1 cellular context compared by ENCODE assay signal in the genomic region with DNA sequence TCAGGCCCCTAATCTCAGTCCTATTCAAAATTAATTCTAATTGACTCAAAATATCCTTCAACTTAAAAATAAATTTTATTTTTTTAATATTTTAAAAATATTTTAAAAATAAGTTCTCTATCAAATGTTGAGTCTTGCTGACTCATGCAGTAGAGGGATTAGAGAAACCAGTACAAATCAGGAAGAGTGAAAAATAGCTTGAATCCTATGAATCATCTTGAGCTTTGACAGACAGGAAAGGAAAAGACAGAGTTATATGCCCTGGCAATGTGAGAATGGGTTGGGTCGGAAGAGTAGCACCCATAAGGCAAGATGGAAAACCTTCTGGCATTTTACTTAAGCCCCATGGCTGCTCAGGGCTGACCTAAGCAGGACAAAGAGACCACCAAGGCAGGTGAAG.
TF ChIP-seq lines count a peak whose summit lies in the region.

No MANE protein-coding gene starts in this region.

TF ChIP-seq in K562, 482 proteins besides CTCF, POLR2A, EP300 and RAD21:
- peak; percentile 88 for TF ChIP-seq MEIS2 (IDR thresholded peaks at IDR 0.05; ENCODE audit: partially characterized antibody)
- TF ChIP-seq PRMT5 (CRISPR knock-in tag; IDR thresholded peaks at IDR 0.05), result no peak
- TF ChIP-seq, protein P1, sequence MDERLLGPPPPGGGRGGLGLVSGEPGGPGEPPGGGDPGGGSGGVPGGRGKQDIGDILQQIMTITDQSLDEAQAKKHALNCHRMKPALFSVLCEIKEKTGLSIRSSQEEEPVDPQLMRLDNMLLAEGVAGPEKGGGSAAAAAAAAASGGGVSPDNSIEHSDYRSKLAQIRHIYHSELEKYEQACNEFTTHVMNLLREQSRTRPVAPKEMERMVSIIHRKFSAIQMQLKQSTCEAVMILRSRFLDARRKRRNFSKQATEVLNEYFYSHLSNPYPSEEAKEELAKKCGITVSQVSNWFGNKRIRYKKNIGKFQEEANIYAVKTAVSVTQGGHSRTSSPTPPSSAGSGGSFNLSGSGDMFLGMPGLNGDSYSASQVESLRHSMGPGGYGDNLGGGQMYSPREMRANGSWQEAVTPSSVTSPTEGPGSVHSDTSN (CRISPR knock-in tag; IDR thresholded peaks at IDR 0.05; ENCODE audit: low read depth), result no peak
- TF ChIP-seq, protein P1 (tag; conservative IDR thresholded peaks at IDR 0.05; ENCODE audit: low read depth), result peak; percentile 55
- TF ChIP-seq FOSL1 (tag; conservative IDR thresholded peaks at IDR 0.05), result peak; percentile 55
- no peak for TF ChIP-seq ZBTB17 (CRISPR knock-in tag; IDR thresholded peaks at IDR 0.05)
- TF ChIP-seq, protein P2, sequence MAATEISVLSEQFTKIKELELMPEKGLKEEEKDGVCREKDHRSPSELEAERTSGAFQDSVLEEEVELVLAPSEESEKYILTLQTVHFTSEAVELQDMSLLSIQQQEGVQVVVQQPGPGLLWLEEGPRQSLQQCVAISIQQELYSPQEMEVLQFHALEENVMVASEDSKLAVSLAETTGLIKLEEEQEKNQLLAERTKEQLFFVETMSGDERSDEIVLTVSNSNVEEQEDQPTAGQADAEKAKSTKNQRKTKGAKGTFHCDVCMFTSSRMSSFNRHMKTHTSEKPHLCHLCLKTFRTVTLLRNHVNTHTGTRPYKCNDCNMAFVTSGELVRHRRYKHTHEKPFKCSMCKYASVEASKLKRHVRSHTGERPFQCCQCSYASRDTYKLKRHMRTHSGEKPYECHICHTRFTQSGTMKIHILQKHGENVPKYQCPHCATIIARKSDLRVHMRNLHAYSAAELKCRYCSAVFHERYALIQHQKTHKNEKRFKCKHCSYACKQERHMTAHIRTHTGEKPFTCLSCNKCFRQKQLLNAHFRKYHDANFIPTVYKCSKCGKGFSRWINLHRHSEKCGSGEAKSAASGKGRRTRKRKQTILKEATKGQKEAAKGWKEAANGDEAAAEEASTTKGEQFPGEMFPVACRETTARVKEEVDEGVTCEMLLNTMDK (IDR thresholded peaks at IDR 0.05; ENCODE audit: borderline replicate concordance, insufficient read depth, low read depth, low read length, poor library complexity, severe bottlenecking), result no peak
- TF ChIP-seq MAFG (tag; conservative IDR thresholded peaks at IDR 0.05), result peak; percentile 40; the same call in 1 of the 2 replicates
- TF ChIP-seq NFE2 (IDR thresholded peaks at IDR 0.05; ENCODE audit: low read depth), result peak; percentile 65
- TF ChIP-seq SREBF1 (IDR thresholded peaks at IDR 0.05; ENCODE audit: borderline replicate concordance, low read depth, low read length), result no peak
- TF ChIP-seq, protein P3, sequence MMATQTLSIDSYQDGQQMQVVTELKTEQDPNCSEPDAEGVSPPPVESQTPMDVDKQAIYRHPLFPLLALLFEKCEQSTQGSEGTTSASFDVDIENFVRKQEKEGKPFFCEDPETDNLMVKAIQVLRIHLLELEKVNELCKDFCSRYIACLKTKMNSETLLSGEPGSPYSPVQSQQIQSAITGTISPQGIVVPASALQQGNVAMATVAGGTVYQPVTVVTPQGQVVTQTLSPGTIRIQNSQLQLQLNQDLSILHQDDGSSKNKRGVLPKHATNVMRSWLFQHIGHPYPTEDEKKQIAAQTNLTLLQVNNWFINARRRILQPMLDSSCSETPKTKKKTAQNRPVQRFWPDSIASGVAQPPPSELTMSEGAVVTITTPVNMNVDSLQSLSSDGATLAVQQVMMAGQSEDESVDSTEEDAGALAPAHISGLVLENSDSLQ (IDR thresholded peaks at IDR 0.05), result peak; percentile 92
- TF ChIP-seq, protein P4, sequence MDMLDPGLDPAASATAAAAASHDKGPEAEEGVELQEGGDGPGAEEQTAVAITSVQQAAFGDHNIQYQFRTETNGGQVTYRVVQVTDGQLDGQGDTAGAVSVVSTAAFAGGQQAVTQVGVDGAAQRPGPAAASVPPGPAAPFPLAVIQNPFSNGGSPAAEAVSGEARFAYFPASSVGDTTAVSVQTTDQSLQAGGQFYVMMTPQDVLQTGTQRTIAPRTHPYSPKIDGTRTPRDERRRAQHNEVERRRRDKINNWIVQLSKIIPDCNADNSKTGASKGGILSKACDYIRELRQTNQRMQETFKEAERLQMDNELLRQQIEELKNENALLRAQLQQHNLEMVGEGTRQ (CRISPR knock-in tag; IDR thresholded peaks at IDR 0.05), result no peak
- no peak for TF ChIP-seq PHF20 (IDR thresholded peaks at IDR 0.05; ENCODE audit: partially characterized antibody)
- TF ChIP-seq TCF7 (IDR thresholded peaks at IDR 0.05; ENCODE audit: borderline replicate concordance), result no peak
- TF ChIP-seq CBFA2T3 (IDR thresholded peaks at IDR 0.05), result no peak
- TF ChIP-seq C11orf30 (IDR thresholded peaks at IDR 0.05; ENCODE audit: low read depth), result peak; percentile 64; the same call in 1 of the 2 replicates
TF ChIP-seq in K562: peak in this region for 7.
